1 cellular context compared by ENCODE assay signal in the genomic region with DNA sequence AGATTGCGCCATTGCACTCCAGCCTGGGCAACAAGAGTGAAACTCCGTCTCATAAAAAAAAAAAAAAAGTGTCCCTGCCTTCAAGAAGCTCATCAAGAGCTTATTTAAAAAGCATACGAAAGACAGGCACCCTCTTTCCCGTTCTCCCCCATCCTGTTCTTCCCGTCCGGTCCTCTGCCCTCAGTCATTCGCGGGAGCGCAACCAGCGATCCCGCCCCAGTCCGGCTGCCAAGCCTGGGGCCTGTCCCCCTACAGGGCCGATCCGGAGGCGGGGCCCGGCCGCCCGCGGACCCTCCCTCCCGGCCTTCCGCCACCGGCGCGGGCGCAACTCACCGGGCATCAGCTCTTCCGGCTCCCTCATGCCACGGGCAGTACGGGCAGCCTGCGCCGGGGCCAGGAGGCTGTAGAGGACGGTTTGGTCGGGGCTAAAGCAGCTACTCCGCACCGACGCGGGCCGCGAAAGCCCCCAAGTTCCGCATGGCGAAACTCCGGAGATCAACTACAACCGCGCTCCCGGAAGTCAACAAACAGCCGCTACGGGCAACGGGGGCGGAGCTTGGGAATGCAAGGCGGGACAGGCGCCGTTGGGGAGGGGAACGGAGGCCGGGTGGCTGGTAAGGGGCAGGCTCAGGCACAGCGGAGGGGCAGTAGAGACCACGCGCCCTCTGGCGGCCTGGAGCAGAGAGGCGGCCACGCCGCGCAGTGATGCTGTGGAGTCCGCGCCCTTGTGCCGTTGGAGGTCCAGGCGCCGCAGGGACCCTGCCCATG.
TF ChIP-seq lines count a peak whose summit lies in the region.

A gene with protein sequence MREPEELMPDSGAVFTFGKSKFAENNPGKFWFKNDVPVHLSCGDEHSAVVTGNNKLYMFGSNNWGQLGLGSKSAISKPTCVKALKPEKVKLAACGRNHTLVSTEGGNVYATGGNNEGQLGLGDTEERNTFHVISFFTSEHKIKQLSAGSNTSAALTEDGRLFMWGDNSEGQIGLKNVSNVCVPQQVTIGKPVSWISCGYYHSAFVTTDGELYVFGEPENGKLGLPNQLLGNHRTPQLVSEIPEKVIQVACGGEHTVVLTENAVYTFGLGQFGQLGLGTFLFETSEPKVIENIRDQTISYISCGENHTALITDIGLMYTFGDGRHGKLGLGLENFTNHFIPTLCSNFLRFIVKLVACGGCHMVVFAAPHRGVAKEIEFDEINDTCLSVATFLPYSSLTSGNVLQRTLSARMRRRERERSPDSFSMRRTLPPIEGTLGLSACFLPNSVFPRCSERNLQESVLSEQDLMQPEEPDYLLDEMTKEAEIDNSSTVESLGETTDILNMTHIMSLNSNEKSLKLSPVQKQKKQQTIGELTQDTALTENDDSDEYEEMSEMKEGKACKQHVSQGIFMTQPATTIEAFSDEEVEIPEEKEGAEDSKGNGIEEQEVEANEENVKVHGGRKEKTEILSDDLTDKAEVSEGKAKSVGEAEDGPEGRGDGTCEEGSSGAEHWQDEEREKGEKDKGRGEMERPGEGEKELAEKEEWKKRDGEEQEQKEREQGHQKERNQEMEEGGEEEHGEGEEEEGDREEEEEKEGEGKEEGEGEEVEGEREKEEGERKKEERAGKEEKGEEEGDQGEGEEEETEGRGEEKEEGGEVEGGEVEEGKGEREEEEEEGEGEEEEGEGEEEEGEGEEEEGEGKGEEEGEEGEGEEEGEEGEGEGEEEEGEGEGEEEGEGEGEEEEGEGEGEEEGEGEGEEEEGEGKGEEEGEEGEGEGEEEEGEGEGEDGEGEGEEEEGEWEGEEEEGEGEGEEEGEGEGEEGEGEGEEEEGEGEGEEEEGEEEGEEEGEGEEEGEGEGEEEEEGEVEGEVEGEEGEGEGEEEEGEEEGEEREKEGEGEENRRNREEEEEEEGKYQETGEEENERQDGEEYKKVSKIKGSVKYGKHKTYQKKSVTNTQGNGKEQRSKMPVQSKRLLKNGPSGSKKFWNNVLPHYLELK (minus strand): TSS at position 503 of the 768 bp plus-strand sequence. CDS start 142 bp downstream, at position 361.

TF ChIP-seq in HepG2, 621 proteins besides CTCF, POLR2A, EP300 and RAD21 (continued from another document and continues in another):
- TF ChIP-seq, protein P1, sequence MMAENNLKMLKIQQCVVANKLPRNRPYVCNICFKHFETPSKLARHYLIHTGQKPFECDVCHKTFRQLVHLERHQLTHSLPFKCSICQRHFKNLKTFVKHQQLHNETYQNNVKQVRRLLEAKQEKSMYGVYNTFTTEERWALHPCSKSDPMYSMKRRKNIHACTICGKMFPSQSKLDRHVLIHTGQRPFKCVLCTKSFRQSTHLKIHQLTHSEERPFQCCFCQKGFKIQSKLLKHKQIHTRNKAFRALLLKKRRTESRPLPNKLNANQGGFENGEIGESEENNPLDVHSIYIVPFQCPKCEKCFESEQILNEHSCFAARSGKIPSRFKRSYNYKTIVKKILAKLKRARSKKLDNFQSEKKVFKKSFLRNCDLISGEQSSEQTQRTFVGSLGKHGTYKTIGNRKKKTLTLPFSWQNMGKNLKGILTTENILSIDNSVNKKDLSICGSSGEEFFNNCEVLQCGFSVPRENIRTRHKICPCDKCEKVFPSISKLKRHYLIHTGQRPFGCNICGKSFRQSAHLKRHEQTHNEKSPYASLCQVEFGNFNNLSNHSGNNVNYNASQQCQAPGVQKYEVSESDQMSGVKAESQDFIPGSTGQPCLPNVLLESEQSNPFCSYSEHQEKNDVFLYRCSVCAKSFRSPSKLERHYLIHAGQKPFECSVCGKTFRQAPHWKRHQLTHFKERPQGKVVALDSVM (CRISPR knock-in tag; IDR thresholded peaks at IDR 0.05), result no peak
- TF ChIP-seq SP1 (IDR thresholded peaks at IDR 0.05), result no peak
- TF ChIP-seq SP1 (CRISPR knock-in tag; IDR thresholded peaks at IDR 0.05), result peak; percentile 89
- TF ChIP-seq, protein P2, sequence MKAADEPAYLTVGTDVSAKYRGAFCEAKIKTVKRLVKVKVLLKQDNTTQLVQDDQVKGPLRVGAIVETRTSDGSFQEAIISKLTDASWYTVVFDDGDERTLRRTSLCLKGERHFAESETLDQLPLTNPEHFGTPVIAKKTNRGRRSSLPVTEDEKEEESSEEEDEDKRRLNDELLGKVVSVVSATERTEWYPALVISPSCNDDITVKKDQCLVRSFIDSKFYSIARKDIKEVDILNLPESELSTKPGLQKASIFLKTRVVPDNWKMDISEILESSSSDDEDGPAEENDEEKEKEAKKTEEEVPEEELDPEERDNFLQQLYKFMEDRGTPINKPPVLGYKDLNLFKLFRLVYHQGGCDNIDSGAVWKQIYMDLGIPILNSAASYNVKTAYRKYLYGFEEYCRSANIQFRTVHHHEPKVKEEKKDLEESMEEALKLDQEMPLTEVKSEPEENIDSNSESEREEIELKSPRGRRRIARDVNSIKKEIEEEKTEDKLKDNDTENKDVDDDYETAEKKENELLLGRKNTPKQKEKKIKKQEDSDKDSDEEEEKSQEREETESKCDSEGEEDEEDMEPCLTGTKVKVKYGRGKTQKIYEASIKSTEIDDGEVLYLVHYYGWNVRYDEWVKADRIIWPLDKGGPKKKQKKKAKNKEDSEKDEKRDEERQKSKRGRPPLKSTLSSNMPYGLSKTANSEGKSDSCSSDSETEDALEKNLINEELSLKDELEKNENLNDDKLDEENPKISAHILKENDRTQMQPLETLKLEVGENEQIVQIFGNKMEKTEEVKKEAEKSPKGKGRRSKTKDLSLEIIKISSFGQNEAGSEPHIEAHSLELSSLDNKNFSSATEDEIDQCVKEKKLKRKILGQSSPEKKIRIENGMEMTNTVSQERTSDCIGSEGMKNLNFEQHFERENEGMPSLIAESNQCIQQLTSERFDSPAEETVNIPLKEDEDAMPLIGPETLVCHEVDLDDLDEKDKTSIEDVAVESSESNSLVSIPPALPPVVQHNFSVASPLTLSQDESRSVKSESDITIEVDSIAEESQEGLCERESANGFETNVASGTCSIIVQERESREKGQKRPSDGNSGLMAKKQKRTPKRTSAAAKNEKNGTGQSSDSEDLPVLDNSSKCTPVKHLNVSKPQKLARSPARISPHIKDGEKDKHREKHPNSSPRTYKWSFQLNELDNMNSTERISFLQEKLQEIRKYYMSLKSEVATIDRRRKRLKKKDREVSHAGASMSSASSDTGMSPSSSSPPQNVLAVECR (CRISPR knock-in tag; IDR thresholded peaks at IDR 0.05; ENCODE audit: borderline replicate concordance), result peak; percentile 98
- no peak for TF ChIP-seq ZNF253 (CRISPR knock-in tag; IDR thresholded peaks at IDR 0.05; ENCODE audit: borderline replicate concordance)
- TF ChIP-seq ZNF225 (CRISPR knock-in tag; IDR thresholded peaks at IDR 0.05), result no peak
- peak; percentile 87 for TF ChIP-seq RBFOX2 (IDR thresholded peaks at IDR 0.05; ENCODE audit: low read depth, low read length)
- TF ChIP-seq ZNF296 (CRISPR knock-in tag; conservative IDR thresholded peaks at IDR 0.05), result no peak
- TF ChIP-seq, protein P3, sequence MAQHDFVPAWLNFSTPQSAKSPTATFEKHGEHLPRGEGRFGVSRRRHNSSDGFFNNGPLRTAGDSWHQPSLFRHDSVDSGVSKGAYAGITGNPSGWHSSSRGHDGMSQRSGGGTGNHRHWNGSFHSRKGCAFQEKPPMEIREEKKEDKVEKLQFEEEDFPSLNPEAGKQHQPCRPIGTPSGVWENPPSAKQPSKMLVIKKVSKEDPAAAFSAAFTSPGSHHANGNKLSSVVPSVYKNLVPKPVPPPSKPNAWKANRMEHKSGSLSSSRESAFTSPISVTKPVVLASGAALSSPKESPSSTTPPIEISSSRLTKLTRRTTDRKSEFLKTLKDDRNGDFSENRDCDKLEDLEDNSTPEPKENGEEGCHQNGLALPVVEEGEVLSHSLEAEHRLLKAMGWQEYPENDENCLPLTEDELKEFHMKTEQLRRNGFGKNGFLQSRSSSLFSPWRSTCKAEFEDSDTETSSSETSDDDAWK (CRISPR knock-in tag; IDR thresholded peaks at IDR 0.05), result no peak
- TF ChIP-seq YEATS4 (CRISPR knock-in tag; IDR thresholded peaks at IDR 0.05; ENCODE audit: borderline replicate concordance), result peak; percentile 69; the same call in 1 of the 2 replicates
- no peak for TF ChIP-seq PLRG1 (conservative IDR thresholded peaks at IDR 0.05)
- 0 out of 2 replicates have a peak, but pooled peaks have one; percentile 29 for TF ChIP-seq MXD4 (CRISPR knock-in tag; IDR thresholded peaks at IDR 0.05)
- TF ChIP-seq POGZ (CRISPR knock-in tag; IDR thresholded peaks at IDR 0.05), result peak; percentile 89
- TF ChIP-seq JDP2 (CRISPR knock-in tag; IDR thresholded peaks at IDR 0.05; ENCODE audit: borderline replicate concordance), result no peak
- TF ChIP-seq ZFP41 (CRISPR knock-in tag; IDR thresholded peaks at IDR 0.05; ENCODE audit: borderline replicate concordance), result 0 out of 2 replicates have a peak, but pooled peaks have one; percentile 65
- no peak for TF ChIP-seq TBL1XR1 (IDR thresholded peaks at IDR 0.05; ENCODE audit: borderline replicate concordance, low read length, partially characterized antibody)
- TF ChIP-seq, protein P4, sequence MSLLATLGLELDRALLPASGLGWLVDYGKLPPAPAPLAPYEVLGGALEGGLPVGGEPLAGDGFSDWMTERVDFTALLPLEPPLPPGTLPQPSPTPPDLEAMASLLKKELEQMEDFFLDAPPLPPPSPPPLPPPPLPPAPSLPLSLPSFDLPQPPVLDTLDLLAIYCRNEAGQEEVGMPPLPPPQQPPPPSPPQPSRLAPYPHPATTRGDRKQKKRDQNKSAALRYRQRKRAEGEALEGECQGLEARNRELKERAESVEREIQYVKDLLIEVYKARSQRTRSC (CRISPR knock-in tag; IDR thresholded peaks at IDR 0.05; ENCODE audit: low read depth), result no peak
- no peak for TF ChIP-seq ZNF614 (CRISPR knock-in tag; IDR thresholded peaks at IDR 0.05; ENCODE audit: borderline replicate concordance)
- peak; percentile 71 for TF ChIP-seq ASH2L (IDR thresholded peaks at IDR 0.05; ENCODE audit: insufficient read length, low read depth, low read length)
- TF ChIP-seq, protein P5, sequence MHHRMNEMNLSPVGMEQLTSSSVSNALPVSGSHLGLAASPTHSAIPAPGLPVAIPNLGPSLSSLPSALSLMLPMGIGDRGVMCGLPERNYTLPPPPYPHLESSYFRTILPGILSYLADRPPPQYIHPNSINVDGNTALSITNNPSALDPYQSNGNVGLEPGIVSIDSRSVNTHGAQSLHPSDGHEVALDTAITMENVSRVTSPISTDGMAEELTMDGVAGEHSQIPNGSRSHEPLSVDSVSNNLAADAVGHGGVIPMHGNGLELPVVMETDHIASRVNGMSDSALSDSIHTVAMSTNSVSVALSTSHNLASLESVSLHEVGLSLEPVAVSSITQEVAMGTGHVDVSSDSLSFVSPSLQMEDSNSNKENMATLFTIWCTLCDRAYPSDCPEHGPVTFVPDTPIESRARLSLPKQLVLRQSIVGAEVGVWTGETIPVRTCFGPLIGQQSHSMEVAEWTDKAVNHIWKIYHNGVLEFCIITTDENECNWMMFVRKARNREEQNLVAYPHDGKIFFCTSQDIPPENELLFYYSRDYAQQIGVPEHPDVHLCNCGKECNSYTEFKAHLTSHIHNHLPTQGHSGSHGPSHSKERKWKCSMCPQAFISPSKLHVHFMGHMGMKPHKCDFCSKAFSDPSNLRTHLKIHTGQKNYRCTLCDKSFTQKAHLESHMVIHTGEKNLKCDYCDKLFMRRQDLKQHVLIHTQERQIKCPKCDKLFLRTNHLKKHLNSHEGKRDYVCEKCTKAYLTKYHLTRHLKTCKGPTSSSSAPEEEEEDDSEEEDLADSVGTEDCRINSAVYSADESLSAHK (CRISPR knock-in tag; IDR thresholded peaks at IDR 0.05; ENCODE audit: borderline replicate concordance), result no peak
- TF ChIP-seq KLF16 (CRISPR knock-in tag; IDR thresholded peaks at IDR 0.05), result peak in 1 of 2 experiments; percentile 27; a peak in 1 of 4 replicates
- 0 out of 2 replicates have a peak, but pooled peaks have one; percentile 29 for TF ChIP-seq ZBTB20 (CRISPR knock-in tag; IDR thresholded peaks at IDR 0.05; ENCODE audit: borderline replicate concordance, low read depth)
- peak; percentile 46; the same call in 1 of the 2 replicates for TF ChIP-seq FOXJ3 (CRISPR knock-in tag; IDR thresholded peaks at IDR 0.05; ENCODE audit: borderline replicate concordance)
- 0 out of 2 replicates have a peak, but pooled peaks have one; percentile 41 for TF ChIP-seq ZNF567 (CRISPR knock-in tag; IDR thresholded peaks at IDR 0.05; ENCODE audit: borderline replicate concordance)
- TF ChIP-seq ZNF329 (CRISPR knock-in tag; IDR thresholded peaks at IDR 0.05; ENCODE audit: low read depth), result 0 out of 2 replicates have a peak, but pooled peaks have one; percentile 33
- TF ChIP-seq THAP11 (CRISPR knock-in tag; IDR thresholded peaks at IDR 0.05), result peak; percentile 77
- TF ChIP-seq, protein P6, sequence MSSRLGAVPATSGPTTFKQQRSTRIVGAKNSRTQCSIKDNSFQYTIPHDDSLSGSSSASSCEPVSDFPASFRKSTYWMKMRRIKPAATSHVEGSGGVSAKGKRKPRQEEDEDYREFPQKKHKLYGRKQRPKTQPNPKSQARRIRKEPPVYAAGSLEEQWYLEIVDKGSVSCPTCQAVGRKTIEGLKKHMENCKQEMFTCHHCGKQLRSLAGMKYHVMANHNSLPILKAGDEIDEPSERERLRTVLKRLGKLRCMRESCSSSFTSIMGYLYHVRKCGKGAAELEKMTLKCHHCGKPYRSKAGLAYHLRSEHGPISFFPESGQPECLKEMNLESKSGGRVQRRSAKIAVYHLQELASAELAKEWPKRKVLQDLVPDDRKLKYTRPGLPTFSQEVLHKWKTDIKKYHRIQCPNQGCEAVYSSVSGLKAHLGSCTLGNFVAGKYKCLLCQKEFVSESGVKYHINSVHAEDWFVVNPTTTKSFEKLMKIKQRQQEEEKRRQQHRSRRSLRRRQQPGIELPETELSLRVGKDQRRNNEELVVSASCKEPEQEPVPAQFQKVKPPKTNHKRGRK (CRISPR knock-in tag; IDR thresholded peaks at IDR 0.05), result no peak
- TF ChIP-seq ZNF703 (CRISPR knock-in tag; IDR thresholded peaks at IDR 0.05; ENCODE audit: borderline replicate concordance), result no peak
- TF ChIP-seq GFI1 (CRISPR knock-in tag; IDR thresholded peaks at IDR 0.05; ENCODE audit: borderline replicate concordance), result no peak
- TF ChIP-seq, protein P7, sequence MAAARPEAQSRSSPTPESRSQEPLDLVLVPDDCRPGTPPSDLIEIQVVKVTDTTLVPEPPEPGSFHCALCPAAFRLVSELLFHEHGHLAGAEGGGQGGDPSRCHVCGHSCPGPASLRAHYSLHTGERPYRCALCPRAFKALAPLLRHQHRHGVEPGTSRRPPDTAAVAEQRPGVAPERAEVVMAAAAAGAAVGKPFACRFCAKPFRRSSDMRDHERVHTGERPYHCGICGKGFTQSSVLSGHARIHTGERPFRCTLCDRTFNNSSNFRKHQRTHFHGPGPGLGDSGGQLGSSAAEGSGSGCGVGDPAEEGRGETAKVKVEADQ (CRISPR knock-in tag; IDR thresholded peaks at IDR 0.05; ENCODE audit: borderline replicate concordance), result no peak
- no peak for TF ChIP-seq ZNF484 (CRISPR knock-in tag; IDR thresholded peaks at IDR 0.05; ENCODE audit: borderline replicate concordance, low read depth)
- TF ChIP-seq IRF2 (CRISPR knock-in tag; IDR thresholded peaks at IDR 0.05), result peak; percentile 41; the same call in 1 of the 2 replicates
- TF ChIP-seq ZFP90 (CRISPR knock-in tag; IDR thresholded peaks at IDR 0.05; ENCODE audit: borderline replicate concordance), result peak; percentile 49; the same call in 1 of the 2 replicates
- TF ChIP-seq ARNT (IDR thresholded peaks at IDR 0.05), result no peak
